8 cellular contexts compared by ENCODE assay signal in genomic region chr10:69125554-69125953, GRCh38. TPM values are rescaled to one million over a fixed set of nuclear protein-coding genes. Genes with fewer than 3 reads are reported as not detected.
A peak's percentile ranks its signal among the peaks of the same experiment; 100 is the strongest.
DNase-seq lines count a peak whose midpoint lies in the region; TF ChIP-seq lines count a peak whose summit lies in the region.

No MANE protein-coding gene starts in this region.

- POLR2A ChIA-PET in AG04449 (lab: Yijun Ruan, JAX), result no interaction called here

- no peak overlapping the region for H3K27ac ChIP-seq in HUES48 (ENCODE audit: low read depth, low read length)
- no peak overlapping the region for H3K27ac ChIP-seq in brain microvascular endothelial cell
- no peak overlapping the region for H3K27ac ChIP-seq in mesodermal cell (ENCODE audit: low read depth, low read length, severe bottlenecking)

- TF ChIP-seq CTCF in AG04449 (IDR thresholded peaks at IDR 0.05; ENCODE audit: insufficient read depth, low read length, missing control alignments) (no peak), brain microvascular endothelial cell (IDR thresholded peaks at IDR 0.05; ENCODE audit: low read depth, low read length, missing control alignments) (no peak)

- H3K4me3 ChIP-seq in AG04449 (ENCODE audit: low read depth, low read length), result peak overlapping the region; percentile 82
- H3K4me3 ChIP-seq in HUES48 (ENCODE audit: low read depth, low read length), result peak overlapping the region; percentile 98
- peak overlapping the region; percentile 87 for H3K4me3 ChIP-seq in brain microvascular endothelial cell (ENCODE audit: low read depth, low read length)
- peak overlapping the region; percentile 90 for H3K4me3 ChIP-seq in mesodermal cell (ENCODE audit: extremely low read depth, insufficient read depth, low read length, poor library complexity, severe bottlenecking)

- peaks cover 6% of the 10 kb centered on the region; the same call in 1 of the 2 replicates for H3K4me1 ChIP-seq in HUES48 (ENCODE audit: control insufficient read depth, insufficient read depth, low read length)
- H3K4me1 ChIP-seq in mesodermal cell (ENCODE audit: control insufficient read depth, insufficient read depth, low read length, poor library complexity, severe bottlenecking), result no peaks in the 10 kb centered on the region

- DNase-seq in AG04449 (ENCODE audit: low read depth, low spot score) (no peak), brain microvascular endothelial cell (no peak), EL (no peak), NCI-H510A treated with DMSO at 0.1 percent for 48 hours (lab: John Stamatoyannopoulos, UW) (no peak), T-helper 9 cell (no peak)
- DNase-seq in stimulated activated CD4-positive, alpha-beta T cell treated with anti-CD3 and anti-CD28 coated beads, Interleukin-2, amount 100 ng/mL, for 48 hours, result no peak

- in situ Hi-C loops in brain microvascular endothelial cell (cut with HindIII; ENCODE audit: low pct_ligation_motif_present, low sequenced_read_pairs), result no loop called here

- H3K36me3 ChIP-seq in HUES48 (ENCODE audit: control insufficient read depth, insufficient read depth, low read length), result no peaks in the 10 kb centered on the region
- no peaks in the 10 kb centered on the region for H3K36me3 ChIP-seq in brain microvascular endothelial cell (replicated peaks)
- H3K36me3 ChIP-seq in mesodermal cell (ENCODE audit: control insufficient read depth, insufficient read depth, low read length), result no peaks in the 10 kb centered on the region

- H3K27me3 ChIP-seq in HUES48 (ENCODE audit: control insufficient read depth, insufficient read depth, low read length) (no peaks in the 10 kb centered on the region), brain microvascular endothelial cell (replicated peaks) (no peaks in the 10 kb centered on the region)

- H3K9ac ChIP-seq in HUES48 (ENCODE audit: low read depth, low read length), result no peak overlapping the region

- no CpG with 5 or more reads among the region's 1 CpG for whole genome bisulfite sequencing in mesodermal cell (ENCODE audit: insufficient coverage in 2 of 2), 2 experiments

- no peaks in the 10 kb centered on the region for H3K9me3 ChIP-seq in HUES48 (ENCODE audit: control insufficient read depth, insufficient read depth, low read length)
- H3K9me3 ChIP-seq in mesodermal cell (ENCODE audit: control insufficient read depth, low read length), result no peaks in the 10 kb centered on the region

- CTCF ChIA-PET in AG04449 (lab: Yijun Ruan, JAX), result interaction anchor here (0.9 to 1.4 kb wide), 2 partner anchors 22 to 118 kb away, joined by 3 read pairs; no protein-coding TSS in a partner anchor

RNA-seq across cellular contexts. Expression of gene VPS26A, which starts 1.6 kb away (rescaled TPM):
- polyA plus RNA-seq in mesodermal cell (2013, experiment 1 of 2), result 43.5 TPM
- polyA plus RNA-seq in mesodermal cell (2013, experiment 2 of 2), result 51.4 TPM

RNA-seq across cellular contexts. Expression of gene SRGN, which starts 37.7 kb away (rescaled TPM):
- 0.74 TPM for polyA plus RNA-seq in mesodermal cell (2013, experiment 1 of 2)
- polyA plus RNA-seq in mesodermal cell (2013, experiment 2 of 2), result 0.30 TPM

RNA-seq across cellular contexts. Expression of gene SUPV3L1, which starts 54.5 kb away (rescaled TPM):
- polyA plus RNA-seq in mesodermal cell (2013, experiment 1 of 2), result 30.3 TPM
- polyA plus RNA-seq in mesodermal cell (2013, experiment 2 of 2), result 26.4 TPM
